ENCODE assay signal across 21 cellular contexts in genomic region chr10:79053081-79053434, GRCh38.
"Had no signal": no experiment of that assay in that cellular context is flagged by ENCODE, and none has a peak within 500 bp of the region (broad histone marks: within the 10 kb centered on the region; RNA-seq: fewer than 3 reads in every experiment).

No MANE protein-coding gene starts in this region.

- H3K4me3 Mint-ChIP-seq: activated CD4-positive, alpha-beta T cell treated with anti-CD3 and anti-CD28 coated beads for 36 hours; activated naive CD4-positive, alpha-beta T cell treated with anti-CD3 and anti-CD28 coated beads, Interleukin-2, amount 50 U/mL, for 24 hours; nephron progenitor cell; stimulated activated naive CD8-positive, alpha-beta T cell treated with anti-CD3 and anti-CD28 coated beads, Interleukin-15, amount 100 ng/mL, for 72 hours; type B pancreatic cell had no signal

- H3K9me3 ChIP-seq: left lung had no signal

- H3K9me3 Mint-ChIP-seq: activated naive CD4-positive, alpha-beta T cell treated with anti-CD3 and anti-CD28 coated beads, Interleukin-2, amount 50 U/mL, for 24 hours; nephron progenitor cell; stimulated activated naive CD8-positive, alpha-beta T cell treated with anti-CD3 and anti-CD28 coated beads, Interleukin-15, amount 100 ng/mL, for 72 hours; type B pancreatic cell had no signal

- H3K27me3 ChIP-seq: cardiac muscle cell, dorsolateral prefrontal cortex, left lung had no signal

- H3K36me3 Mint-ChIP-seq: activated naive CD4-positive, alpha-beta T cell treated with anti-CD3 and anti-CD28 coated beads, Interleukin-2, amount 50 U/mL, for 24 hours; type B pancreatic cell had no signal

- H3K27ac Mint-ChIP-seq: activated CD4-positive, alpha-beta T cell treated with anti-CD3 and anti-CD28 coated beads for 36 hours; activated naive CD4-positive, alpha-beta T cell treated with anti-CD3 and anti-CD28 coated beads, Interleukin-2, amount 50 U/mL, for 24 hours; nephron progenitor cell; progenitor cell of endocrine pancreas; stimulated activated naive CD8-positive, alpha-beta T cell treated with anti-CD3 and anti-CD28 coated beads, Interleukin-15, amount 100 ng/mL, for 72 hours had no signal

- H3K4me3 ChIP-seq: cardiac muscle cell, dorsolateral prefrontal cortex, left lung, SK-N-MC, skin epidermis had no signal

- DNase-seq: activated CD4-positive, alpha-beta T cell treated with anti-CD3 and anti-CD28 coated beads, Interleukin-2, amount 50 U/mL, for 48 hours; activated gamma-delta T cell; activated T-cell treated with anti-CD3 and anti-CD28 coated beads, Interleukin-2, amount 50 U/mL, for 48 hours; foreskin fibroblast; islet precursor cell; midbrain; nephron progenitor cell; occipital lobe; stimulated activated CD4-positive, alpha-beta T cell treated with anti-CD3 and anti-CD28 coated beads, Interleukin-15, amount 100 ng/mL, for 24 hours; stimulated activated CD4-positive, alpha-beta T cell treated with anti-CD3 and anti-CD28 coated beads, Interleukin-2, amount 100 ng/mL, for 48 hours had no signal

- H3K36me3 ChIP-seq: cardiac muscle cell, left lung had no signal

- H3K27me3 Mint-ChIP-seq: activated CD4-positive, alpha-beta T cell treated with anti-CD3 and anti-CD28 coated beads for 36 hours; activated naive CD4-positive, alpha-beta T cell treated with anti-CD3 and anti-CD28 coated beads, Interleukin-2, amount 50 U/mL, for 24 hours; progenitor cell of endocrine pancreas; stimulated activated naive CD8-positive, alpha-beta T cell treated with anti-CD3 and anti-CD28 coated beads, Interleukin-15, amount 100 ng/mL, for 72 hours; type B pancreatic cell had no signal

- ATAC-seq: activated CD4-positive, alpha-beta T cell treated with anti-CD3 and anti-CD28 coated beads for 36 hours had no signal

- H3K27ac ChIP-seq: cardiac muscle cell, dorsolateral prefrontal cortex, epithelial cell of prostate, left lung, SK-N-MC, skin epidermis had no signal
